20 cellular contexts compared by ENCODE assay signal in the genomic region with DNA sequence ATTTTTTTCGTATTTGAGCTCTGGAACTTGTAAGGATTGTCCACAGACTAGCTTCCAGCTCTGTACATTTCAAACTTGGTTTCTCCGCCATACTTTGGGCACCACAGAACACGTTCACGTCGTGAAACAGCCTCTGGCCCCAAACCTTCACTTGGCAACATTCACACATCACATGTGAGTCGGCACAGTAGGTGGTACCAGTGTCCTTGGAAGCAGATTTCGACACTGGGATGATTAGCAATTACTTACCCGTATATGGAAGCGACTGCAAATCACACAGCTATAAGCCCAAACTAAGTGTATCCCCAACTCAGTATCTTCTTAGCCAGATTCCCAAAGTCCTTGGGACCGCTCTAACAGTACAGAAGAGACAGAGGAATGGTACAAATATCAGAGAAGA.
"Had no signal": no experiment of that assay in that cellular context is flagged by ENCODE, and none has a peak within 500 bp of the region (broad histone marks: within the 10 kb centered on the region; RNA-seq: fewer than 3 reads in every experiment).

No MANE protein-coding gene starts in this region.

- H3K27me3 ChIP-seq: tibial nerve had no signal

- H3K4me3 Mint-ChIP-seq: activated naive CD8-positive, alpha-beta T cell; dendritic cell treated with granulocyte-macrophage colony-stimulating factor and Interleukin-4, amounts not matched to agents 40 ng/mL and 50 ng/mL, for 4 days; nephron progenitor cell; T-helper 1 cell treated with Interleukin-12 subunit alpha and Interleukin-12 subunit beta and Interleukin-4 antibody, amounts not matched to agents 30 μg/mL and 1 μg/mL, for 36 hours had no signal

- ATAC-seq: activated CD4-positive, CD25-positive, alpha-beta regulatory T cell treated with anti-CD3 and anti-CD28 coated beads, Interleukin-2, amount 50 U/mL, for 24 hours; left colon; lower lobe of right lung had no signal

- H3K36me3 Mint-ChIP-seq: activated naive CD8-positive, alpha-beta T cell had no signal

- H3K9me3 ChIP-seq: lower lobe of right lung had no signal

- H3K4me1 ChIP-seq: lower lobe of right lung, tibial nerve had no signal

- DNase-seq: activated CD4-positive, alpha-beta T cell treated with anti-CD3 and anti-CD28 coated beads, Interleukin-2, amount 50 U/mL, for 1 hour; activated CD8-positive, alpha-beta memory T cell treated with anti-CD3 and anti-CD28 coated beads for 24 hours; activated gamma-delta T cell treated with Interleukin-2 at 50 U/mL for 16 hours; effector memory CD4-positive, alpha-beta T cell; foreskin fibroblast; left colon; lower lobe of right lung; midbrain; nephron progenitor cell; nucleus accumbens; retina; stimulated activated CD4-positive, alpha-beta T cell treated with anti-CD3 and anti-CD28 coated beads, Interleukin-12 subunit alpha, Interleukin-12 subunit beta, amount 100 ng/mL, for 4 hours; stimulated activated CD4-positive, alpha-beta T cell treated with anti-CD3 and anti-CD28 coated beads, Interleukin-1b, Interleukin-23, amount 100 ng/mL, for 48 hours; stimulated activated naive CD4-positive, alpha-beta T cell treated with Interleukin-2 at 50 U/mL for 16 hours; substantia nigra had no signal

- H3K4me3 ChIP-seq: lower lobe of right lung, tibial nerve had no signal

- H3K27ac ChIP-seq: lower lobe of right lung, tibial nerve had no signal

- H3K36me3 ChIP-seq: lower lobe of right lung, tibial nerve had no signal

- H3K27ac Mint-ChIP-seq: activated naive CD8-positive, alpha-beta T cell; dendritic cell treated with granulocyte-macrophage colony-stimulating factor and Interleukin-4, amounts not matched to agents 40 ng/mL and 50 ng/mL, for 4 days; nephron progenitor cell; T-helper 1 cell treated with Interleukin-12 subunit alpha and Interleukin-12 subunit beta and Interleukin-4 antibody, amounts not matched to agents 30 μg/mL and 1 μg/mL, for 36 hours had no signal
